ENCODE assay signal across 1 cellular context in genomic region chr19:18152817-18153554, GRCh38.
TF ChIP-seq lines count a peak whose summit lies in the region.

Gene PIK3R2 (plus strand): TSS chr19:18153163. CDS start chr19:18155880, 2,717 bp downstream.

TF ChIP-seq in GM12878, 131 proteins besides CTCF, POLR2A, EP300 and RAD21 (continued from another document and continues in another):
- TF ChIP-seq ZNF687 (IDR thresholded peaks at IDR 0.05) (peak; percentile 67), PAX5 (IDR thresholded peaks at IDR 0.05; ENCODE audit: borderline replicate concordance, low read depth, low read length) (0 out of 2 replicates have a peak, but pooled peaks have one; percentile 15), E4F1 (IDR thresholded peaks at IDR 0.05; ENCODE audit: borderline replicate concordance, partially characterized antibody) (no peak), POLR2AphosphoS5 (IDR thresholded peaks at IDR 0.05; ENCODE audit: low read length) (0 out of 2 replicates have a peak, but pooled peaks have one; percentile 10), NFYA (IDR thresholded peaks at IDR 0.05; ENCODE audit: borderline replicate concordance, low read depth, low read length) (no peak), CUX1 (IDR thresholded peaks at IDR 0.05; ENCODE audit: insufficient replicate concordance, low read depth, low read length) (no peak), ZNF217 (IDR thresholded peaks at IDR 0.05) (peak; percentile 83), BCLAF1 (IDR thresholded peaks at IDR 0.05) (no peak), ZBTB40 (IDR thresholded peaks at IDR 0.05; ENCODE audit: borderline replicate concordance) (no peak), MXI1 (IDR thresholded peaks at IDR 0.05; ENCODE audit: low read depth, low read length) (peak; percentile 50; the same call in 1 of the 2 replicates), SREBF1 (IDR thresholded peaks at IDR 0.05; ENCODE audit: low read length) (no peak), BCL3 (IDR thresholded peaks at IDR 0.05; ENCODE audit: borderline replicate concordance, insufficient read depth, low read depth, low read length, poor library complexity, severe bottlenecking) (peak; percentile 22), SMC3 (IDR thresholded peaks at IDR 0.05; ENCODE audit: borderline replicate concordance, low read length) (no peak), CBX3 (IDR thresholded peaks at IDR 0.05; ENCODE audit: borderline replicate concordance, low read depth) (no peak), REST (IDR thresholded peaks at IDR 0.05; ENCODE audit: low read depth, low read length) (no peak), STAT1 (conservative IDR thresholded peaks at IDR 0.05) (0 out of 2 replicates have a peak, but pooled peaks have one; percentile 62), HDAC2 (IDR thresholded peaks at IDR 0.05) (no peak), PBX3 (IDR thresholded peaks at IDR 0.05; ENCODE audit: insufficient replicate concordance, low read depth, low read length) (no peak), RELB (IDR thresholded peaks at IDR 0.05; ENCODE audit: low read depth) (no peak), CBFB (IDR thresholded peaks at IDR 0.05; ENCODE audit: low read depth) (no peak)
